Comparison of ENCODE assay signal across 1 cellular context in genomic region chr18:21110667-21111350, GRCh38.
TF ChIP-seq lines count a peak whose summit lies in the region.

No MANE protein-coding gene starts in this region.

TF ChIP-seq in GM12878, 131 proteins besides CTCF, POLR2A, EP300 and RAD21 (continued from another document):
- TF ChIP-seq ZNF592 (IDR thresholded peaks at IDR 0.05) (no peak), E2F8 (IDR thresholded peaks at IDR 0.05; ENCODE audit: low read depth, partially characterized antibody) (no peak), ZSCAN29 (IDR thresholded peaks at IDR 0.05) (peak; percentile 97), FOXM1 (IDR thresholded peaks at IDR 0.05; ENCODE audit: low read depth, low read length) (no peak), POLR2AphosphoS5 (IDR thresholded peaks at IDR 0.05; ENCODE audit: low read length) (no peak), POU2F2 (IDR thresholded peaks at IDR 0.05; ENCODE audit: borderline replicate concordance, low read depth, low read length) (peak; percentile 5; the same call in 1 of the 3 replicates), RAD51 (IDR thresholded peaks at IDR 0.05) (no peak), BCL11A (IDR thresholded peaks at IDR 0.05; ENCODE audit: low read depth, low read length) (no peak), BMI1 (IDR thresholded peaks at IDR 0.05; ENCODE audit: borderline replicate concordance) (no peak), MLLT1 (IDR thresholded peaks at IDR 0.05) (no peak), SUZ12 (IDR thresholded peaks at IDR 0.05; ENCODE audit: unreplicated experiment) (no peak), YBX1 (IDR thresholded peaks at IDR 0.05) (no peak), MEF2A (IDR thresholded peaks at IDR 0.05; ENCODE audit: insufficient read depth, low read depth, low read length) (no peak), STAT1 (conservative IDR thresholded peaks at IDR 0.05) (no peak), TARDBP (IDR thresholded peaks at IDR 0.05; ENCODE audit: borderline replicate concordance) (no peak), RFX5 (IDR thresholded peaks at IDR 0.05; ENCODE audit: low read depth, low read length) (no peak), SUPT20H (IDR thresholded peaks at IDR 0.05; ENCODE audit: borderline replicate concordance, control insufficient read depth, low read depth, low read length) (no peak), EED (IDR thresholded peaks at IDR 0.05; ENCODE audit: low read depth) (no peak), CEBPB (IDR thresholded peaks at IDR 0.05; ENCODE audit: borderline replicate concordance in 1 of 2, low read depth in 2 of 2, low read length in 2 of 2) (no peak), RUNX3 (IDR thresholded peaks at IDR 0.05; ENCODE audit: low read length) (no peak), PAX5 (IDR thresholded peaks at IDR 0.05; ENCODE audit: borderline replicate concordance, low read depth, low read length) (no peak), CBFB (IDR thresholded peaks at IDR 0.05; ENCODE audit: low read depth) (no peak), RELA (IDR thresholded peaks at IDR 0.05; ENCODE audit: borderline replicate concordance, partially characterized antibody) (peak; percentile 28), SIX5 (IDR thresholded peaks at IDR 0.05; ENCODE audit: low read depth, low read length, severe bottlenecking) (no peak), SIN3A (IDR thresholded peaks at IDR 0.05; ENCODE audit: low read depth, low read length) (no peak; the same call in 1 of the 2 replicates), HCFC1 (IDR thresholded peaks at IDR 0.05; ENCODE audit: low read length) (no peak)
